14 cellular contexts compared by ENCODE assay signal in genomic region chr22:39220450-39220849, GRCh38. TPM values are rescaled to one million over a fixed set of nuclear protein-coding genes. Genes with fewer than 3 reads are reported as not detected.
A peak's percentile ranks its signal among the peaks of the same experiment; 100 is the strongest.
DNase-seq lines count a peak whose midpoint lies in the region; ATAC-seq and TF ChIP-seq lines count a peak whose summit lies in the region.
"Had no signal": no experiment of that assay in that cellular context is flagged by ENCODE, and none has a peak within 500 bp of the region (broad histone marks: within the 10 kb centered on the region; RNA-seq: fewer than 3 reads in every experiment).

No MANE protein-coding gene starts in this region.

- no peak overlapping the region for H3K56ac ChIP-seq in IMR-90 (ENCODE audit: extremely low read depth, insufficient read depth, low read length)

- no peaks in the 10 kb centered on the region for H4K20me1 ChIP-seq in IMR-90 (ENCODE audit: insufficient read depth, low read length)

- peaks cover 50% of the 10 kb centered on the region for H3K36me3 Mint-ChIP-seq in Calu3 (ENCODE audit: insufficient read depth, unreplicated experiment)
- peaks cover 4% of the 10 kb centered on the region for H3K36me3 Mint-ChIP-seq in glutamatergic neuron (ENCODE audit: unreplicated experiment)

- no peaks in the 10 kb centered on the region for H3K79me1 ChIP-seq in IMR-90 (ENCODE audit: low read depth in 1 of 2, low read length in 2 of 2)

- H4K5ac ChIP-seq in IMR-90 (ENCODE audit: low read depth, low read length), result no peak overlapping the region

- H3K27me3 ChIP-seq in IMR-90 (ENCODE audit: control insufficient read depth, insufficient read depth, low read length), result peaks cover 1% of the 10 kb centered on the region; the same call in 1 of the 2 replicates

- H3K14ac ChIP-seq in IMR-90 (replicated peaks; ENCODE audit: low read depth, low read length), result no peak overlapping the region

- peaks cover 7% of the 10 kb centered on the region for H3K9me3 Mint-ChIP-seq in Calu3 (ENCODE audit: low read depth, unreplicated experiment)
- H3K9me3 Mint-ChIP-seq in glutamatergic neuron (ENCODE audit: unreplicated experiment), result no peaks in the 10 kb centered on the region
- H3K9me3 Mint-ChIP-seq: CD8-positive, alpha-beta T cell had no signal

- CTCF ChIA-PET in Calu3 (lab: Charles Lee) (no interaction called here), IMR-90 (lab: Yijun Ruan, JAX) (no interaction called here)

- dilution Hi-C loops in IMR-90 (cut with HindIII; ENCODE audit: low sequenced_read_pairs, unreplicated experiment), result no loop called here

- peak overlapping the region; percentile 30 for H2BK5ac ChIP-seq in IMR-90 (ENCODE audit: low read depth, low read length, poor library complexity, severe bottlenecking)

- peaks cover 21% of the 10 kb centered on the region for H3K4me1 Mint-ChIP-seq in Calu3 (ENCODE audit: low read depth, unreplicated experiment)
- no peaks in the 10 kb centered on the region for H3K4me1 Mint-ChIP-seq in glutamatergic neuron (ENCODE audit: low read depth, unreplicated experiment)

- in situ Hi-C loops in IMR-90 (cut with MboI; ENCODE audit: low sequenced_read_pairs), result no loop called here

- H2AK9ac ChIP-seq in IMR-90 (replicated peaks; ENCODE audit: low read depth, low read length, poor library complexity), result no peak overlapping the region

- H3K4me3 ChIP-seq in IMR-90 (ENCODE audit: insufficient read depth, low read depth, low read length), result no peak overlapping the region
- H3K4me3 ChIP-seq: BLaER1 treated with 17β-estradiol and CSF1 and Interleukin-3, amounts not matched to agents 10 nM and 100 nM; K562 had no signal

- WGBS in IMR-90 (ENCODE audit: extremely low coverage in 2 of 2, insufficient read length in 1 of 2), 2 experiments, result 72% methylated on average over 8 of the region's 8 CpGs; no CpG with 5 or more reads in 1 of the 2 experiments

- TF ChIP-seq POLR2A in IMR-90 (IDR thresholded peaks at IDR 0.05; ENCODE audit: low read depth, low read length), result no peak

- H2AFZ ChIP-seq in IMR-90 (replicated peaks; ENCODE audit: low read length, poor library complexity), result no peak overlapping the region

- no peak overlapping the region for H3K4me2 ChIP-seq in IMR-90 (ENCODE audit: low read depth, low read length)
- H3K4me2 ChIP-seq: BLaER1 treated with 17β-estradiol and CSF1 and Interleukin-3, amounts not matched to agents 10 nM and 100 nM had no signal

- no peak overlapping the region for H3K4ac ChIP-seq in IMR-90 (ENCODE audit: low read depth, low read length)

- peaks cover 5% of the 10 kb centered on the region for H3K4me1 ChIP-seq in IMR-90 (ENCODE audit: control insufficient read depth, insufficient read depth, low read length)

- H3K9me1 ChIP-seq in IMR-90 (ENCODE audit: insufficient read depth, low read length), result 0 out of 2 replicates have a peak, but pooled peaks cover 2% of the 10 kb centered on the region

- BruUV-seq in Calu3 (replicated peaks; lab: Mats Ljungman, UMichigan), result no TSS peak
- BruUV-seq in IMR-90 (replicated peaks; lab: Mats Ljungman, UMichigan), result no TSS peak

- H3K27ac ChIP-seq in IMR-90 (ENCODE audit: insufficient read depth, low read length), result no peak overlapping the region
- H3K27ac ChIP-seq: BLaER1 treated with 17β-estradiol and CSF1 and Interleukin-3, amounts not matched to agents 10 nM and 100 nM had no signal

- no peaks in the 10 kb centered on the region for H3K9me3 ChIP-seq in IMR-90 (ENCODE audit: control insufficient read depth, insufficient read depth, low read length)

- TF ChIP-seq CTCF in Calu3 (IDR thresholded peaks at IDR 0.05; ENCODE audit: unreplicated experiment) (no peak), IMR-90 (conservative IDR thresholded peaks at IDR 0.05; ENCODE audit: low read depth, low read length) (no peak), glutamatergic neuron (IDR thresholded peaks at IDR 0.05; ENCODE audit: partially characterized antibody, unreplicated experiment) (no peak)

- no peaks in the 10 kb centered on the region for H3K36me3 ChIP-seq in IMR-90 (ENCODE audit: control insufficient read depth, insufficient read depth, low read length)
- H3K36me3 ChIP-seq: BLaER1 treated with 17β-estradiol and CSF1 and Interleukin-3, amounts not matched to agents 10 nM and 100 nM had no signal

- H2BK15ac ChIP-seq in IMR-90 (ENCODE audit: low read depth, low read length), result no peak overlapping the region

- H3K23ac ChIP-seq in IMR-90 (ENCODE audit: low read depth, low read length), result no peak overlapping the region

- H3K9ac ChIP-seq in IMR-90 (ENCODE audit: low read depth, low read length), result no peak overlapping the region
- H3K9ac ChIP-seq: BLaER1 treated with 17β-estradiol and CSF1 and Interleukin-3, amounts not matched to agents 10 nM and 100 nM had no signal

- no peak overlapping the region for H4K8ac ChIP-seq in IMR-90 (ENCODE audit: low read depth in 2 of 2, low read length in 2 of 2)

- no peak overlapping the region for H4K91ac ChIP-seq in IMR-90 (ENCODE audit: insufficient read depth, low read depth, low read length)

- no peak for DNase-seq in Calu3
- DNase-seq in IMR-90, result no peak
- DNase-seq in glutamatergic neuron, result no peak
- DNase-seq in sciatic nerve (ENCODE audit: low spot score), result peak; percentile 44
- DNase-seq in SKM-1 treated with dmso at 0.1 percent for 144 hours (lab: John Stamatoyannopoulos, UW; ENCODE audit: unreplicated experiment), result no peak
- DNase-seq in NCI-H2029 treated with DMSO at 0.1 percent for 48 hours (lab: John Stamatoyannopoulos, UW), result no peak
- no peak for DNase-seq in HuH-7.5 (ENCODE audit: low spot score)
- DNase-seq: HFFc6, NCI-H1105 treated with DMSO at 0.1 percent for 48 hours, NCI-H1694 had no signal

- no peak for TF ChIP-seq RAD21 in IMR-90 (IDR thresholded peaks at IDR 0.05; ENCODE audit: low read length)

- POLR2A ChIA-PET in IMR-90 (lab: Charles Lee; ENCODE audit: unreplicated experiment), result no interaction called here

- H3K18ac ChIP-seq in IMR-90 (ENCODE audit: low read depth, low read length), result no peak overlapping the region

- no peak overlapping the region for H3K4me3 Mint-ChIP-seq in Calu3 (ENCODE audit: low read depth, unreplicated experiment)
- H3K4me3 Mint-ChIP-seq in glutamatergic neuron (ENCODE audit: unreplicated experiment), result peak overlapping the region; percentile 63
- H3K4me3 Mint-ChIP-seq: CD8-positive, alpha-beta T cell; HFFc6 had no signal

- H2AK5ac ChIP-seq in IMR-90 (ENCODE audit: low read depth, low read length), result no peak overlapping the region; the same call in 1 of the 2 replicates

- intact Hi-C loops in Calu3 (cut with micrococcal nuclease; ENCODE audit: unreplicated experiment) (no loop called here), IMR-90 (cut with micrococcal nuclease) (no loop called here), sciatic nerve (cut with DNase I) (no loop called here)

- no peak for ATAC-seq in IMR-90 (ENCODE audit: low read depth)
- ATAC-seq in sciatic nerve, result no peak
- ATAC-seq: K562 had no signal

- H2BK120ac ChIP-seq in IMR-90 (ENCODE audit: low read depth, low read length), result no peak overlapping the region

- H2BK20ac ChIP-seq in IMR-90 (ENCODE audit: low read depth, low read length), result no peak overlapping the region

- H3K27ac Mint-ChIP-seq in Calu3 (ENCODE audit: unreplicated experiment) (peak overlapping the region; percentile 15), glutamatergic neuron (ENCODE audit: unreplicated experiment) (no peak overlapping the region)
- H3K27ac Mint-ChIP-seq: CD8-positive, alpha-beta T cell; HFFc6 had no signal

- H3K27me3 Mint-ChIP-seq in Calu3 (ENCODE audit: unreplicated experiment) (no peaks in the 10 kb centered on the region), glutamatergic neuron (ENCODE audit: unreplicated experiment) (peaks cover 7% of the 10 kb centered on the region)

TF ChIP-seq in IMR-90, 13 proteins besides CTCF, POLR2A, EP300 and RAD21:
- no peak for TF ChIP-seq CEBPB (IDR thresholded peaks at IDR 0.05; ENCODE audit: low read depth, low read length)
- TF ChIP-seq USF2 (IDR thresholded peaks at IDR 0.05; ENCODE audit: low read depth, low read length), result no peak
- TF ChIP-seq MAZ (IDR thresholded peaks at IDR 0.05; ENCODE audit: borderline replicate concordance, low read depth, low read length), result no peak
- no peak for TF ChIP-seq FOS (IDR thresholded peaks at IDR 0.05; ENCODE audit: low read depth, low read length)
- no peak for TF ChIP-seq RFX5 (IDR thresholded peaks at IDR 0.05; ENCODE audit: low read depth, low read length)
- TF ChIP-seq BHLHE40 (IDR thresholded peaks at IDR 0.05; ENCODE audit: low read depth, low read length), result no peak
- TF ChIP-seq SMC3 (IDR thresholded peaks at IDR 0.05; ENCODE audit: low read depth, low read length), result no peak
- TF ChIP-seq MAFK (IDR thresholded peaks at IDR 0.05; ENCODE audit: low read depth, low read length), result no peak
- TF ChIP-seq NFE2L2 (IDR thresholded peaks at IDR 0.05; ENCODE audit: low read depth, low read length), result no peak
- TF ChIP-seq RCOR1 (IDR thresholded peaks at IDR 0.05; ENCODE audit: insufficient replicate concordance, low read length), result no peak
TF ChIP-seq in IMR-90: peak in this region for 0.

RNA-seq across cellular contexts. Expression of gene PDGFB, which starts 24.3 kb away (rescaled TPM):
- 12.1 and 25.9 TPM in 2 replicates for total RNA-seq in Calu3 (2022)
- total RNA-seq in IMR-90 (2012; rRNA removed), result not detected in 2 replicates
- polyA plus RNA-seq in IMR-90 (2012; rRNA removed), result 0.07 and 0.09 TPM in 2 replicates
- 0.09 and 0.10 TPM in 2 replicates for polyA plus RNA-seq in IMR-90 (2012; cell fraction: cytosol; rRNA removed)
- polyA plus RNA-seq in IMR-90 (2012; cell fraction: nucleus; rRNA removed; ENCODE audit: low replicate concordance), result 0.06 and 0.09 TPM in 2 replicates
- total RNA-seq in glutamatergic neuron (ENCODE audit: unreplicated experiment), result 0.44 TPM
- total RNA-seq in sciatic nerve, result 24.2 TPM
- total RNA-seq: HFFc6, NCI-H460 had no signal
